27 cellular contexts compared by ENCODE assay signal in genomic region chr9:112852741-112853505, GRCh38. TPM values are rescaled to one million over a fixed set of nuclear protein-coding genes. Genes with fewer than 3 reads are reported as not detected.
DNase-seq lines count a peak whose midpoint lies in the region; ATAC-seq and TF ChIP-seq lines count a peak whose summit lies in the region.
"Had no signal": no experiment of that assay in that cellular context is flagged by ENCODE, and none has a peak within 500 bp of the region (broad histone marks: within the 10 kb centered on the region; RNA-seq: fewer than 3 reads in every experiment).

No MANE protein-coding gene starts in this region.

- H3K79me2 ChIP-seq in osteoblast (ENCODE audit: insufficient read depth, low read length): peaks cover 7% of the 10 kb centered on the region
- H3K79me2 ChIP-seq: parathyroid adenoma had no signal

- ATAC-seq in GM21447 (IDR thresholded peaks at IDR 0.05; ENCODE audit: unreplicated experiment) (no peak), sciatic nerve (no peak)
- ATAC-seq: heart right ventricle had no signal

- peak; percentile 53 for DNase-seq in MV-4-11 (lab: John Stamatoyannopoulos, UW)
- peak; percentile 59 for DNase-seq in UCSD-AML1 (lab: John Stamatoyannopoulos, UW; ENCODE audit: unreplicated experiment)
- peak in 41 of 42 donors; percentile 24 to 91 (median 71) for DNase-seq in head of caudate nucleus
- DNase-seq in pons (ENCODE audit: low spot score): peak; percentile 92
- DNase-seq in osteoblast (ENCODE audit: insufficient read length, low spot score, missing footprints): no peak
- no peak for DNase-seq in NCI-H446 (lab: John Stamatoyannopoulos, UW)
- no peak for DNase-seq in sciatic nerve (ENCODE audit: low spot score)
- DNase-seq: activated CD4-positive, alpha-beta T cell treated with anti-CD3 and anti-CD28 coated beads for 48 hours; COR-L47; DMS79 treated with DMSO at 0.1 percent for 48 hours; H9; heart right ventricle; naive B cell; NCI-H1105; NCI-H2107; NCI-H69; OCI-M1; SHP77 treated with DMSO at 0.1 percent for 48 hours; stimulated activated CD4-positive, alpha-beta T cell treated with anti-CD3 and anti-CD28 coated beads, Interleukin-4, amount 100 ng/mL, for 24 hours; T-helper 1 cell had no signal

- no peaks in the 10 kb centered on the region for H4K20me1 ChIP-seq in osteoblast (ENCODE audit: insufficient read depth, low read length)

- H3K4me2 ChIP-seq in osteoblast (ENCODE audit: insufficient read depth, low read length): no peak overlapping the region
- H3K4me2 ChIP-seq: smooth muscle cell had no signal

- no peak overlapping the region for H2AFZ ChIP-seq in osteoblast (ENCODE audit: low read length)
- H2AFZ ChIP-seq: parathyroid adenoma had no signal

- no peak overlapping the region for H3K4me3 ChIP-seq in osteoblast (ENCODE audit: insufficient read depth, low read length)
- H3K4me3 ChIP-seq: heart right ventricle, lung, smooth muscle cell had no signal

- no peak overlapping the region for H3K27ac ChIP-seq in osteoblast (ENCODE audit: low read depth, low read length)
- H3K27ac ChIP-seq: heart right ventricle, parathyroid adenoma had no signal

- H3K36me3 ChIP-seq in osteoblast (ENCODE audit: insufficient read depth, low read length): peaks cover 10% of the 10 kb centered on the region

- no peaks in the 10 kb centered on the region for H3K9me3 ChIP-seq in osteoblast (ENCODE audit: low read depth, low read length)
- H3K9me3 ChIP-seq: heart right ventricle had no signal

- H3K27me3 ChIP-seq in osteoblast (ENCODE audit: insufficient read depth, low read length): no peaks in the 10 kb centered on the region
- H3K27me3 ChIP-seq: heart right ventricle had no signal

- intact Hi-C loops in head of caudate nucleus (cut with DNase I): no loop called here
- intact Hi-C loops in sciatic nerve (cut with DNase I): loop anchor here (2.0 kb wide), 1 partner anchor 44 kb away; no protein-coding TSS in a partner anchor

- TF ChIP-seq CTCF in osteoblast (IDR thresholded peaks at IDR 0.05; ENCODE audit: extremely low read depth, low read depth, low read length): no peak

- H3K4me1 ChIP-seq in osteoblast (ENCODE audit: insufficient read depth, low read length): peaks cover 11% of the 10 kb centered on the region
- H3K4me1 ChIP-seq: parathyroid adenoma had no signal

RNA-seq across cellular contexts. Expression of gene SLC46A2, which starts 37.8 kb away (rescaled TPM):
- total RNA-seq in osteoblast: under 0.01 TPM in 1 of 2 replicates, not detected in the other
- 0.27 TPM for total RNA-seq in sciatic nerve
- total RNA-seq: activated naive CD4-positive, alpha-beta T cell treated with anti-CD3 and anti-CD28 coated beads, Interleukin-2, amount 50 U/mL, for 72 hours; activated T-helper 1 cell treated with anti-CD3 and anti-CD28 coated beads, Interleukin-12 subunit alpha, Interleukin-12 subunit beta, Interleukin-2, Interleukin-4 antibody, amounts not matched to agents 30 ng/mL and 10 ng/mL and 1 ng/mL, durations not matched to agents 14 hours and 24 hours and 36 hours; H9; HT-29; smooth muscle cell had no signal

Comparison
In these comparisons a context has a peak if more than half of its experiments do, and no peak if none do; other contexts are left out.
1. DNase-seq: peak in MV-4-11 (single experiment), UCSD-AML1 (single experiment), head of caudate nucleus (41 of 42) and pons (single experiment); none in osteoblast (single experiment), NCI-H446 (0 of 2) and sciatic nerve (single experiment).